ENCODE assay signal across 14 cellular contexts in the genomic region with DNA sequence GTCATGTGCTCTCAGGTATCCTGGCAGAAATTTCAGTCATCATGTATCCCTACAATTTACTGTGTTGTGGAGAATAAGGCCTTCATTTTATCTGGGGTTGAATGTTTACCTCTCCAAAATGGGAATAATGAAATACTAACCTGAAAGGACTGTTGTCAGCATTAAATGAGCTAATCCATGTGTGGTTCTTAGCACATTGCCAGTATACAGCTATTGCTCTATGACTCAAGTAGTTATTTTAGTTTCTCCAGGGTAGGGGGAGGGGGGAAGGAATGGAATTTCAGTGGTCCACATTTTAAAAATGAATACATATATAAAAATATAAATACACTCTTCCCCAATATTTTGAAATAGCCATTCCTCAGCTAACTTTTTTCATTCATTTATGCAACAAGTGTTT. TPM values are rescaled to one million over a fixed set of nuclear protein-coding genes. Genes with fewer than 3 reads are reported as not detected.
DNase-seq lines count a peak whose midpoint lies in the region; ATAC-seq, FAIRE-seq and TF ChIP-seq lines count a peak whose summit lies in the region.
"Had no signal": no experiment of that assay in that cellular context is flagged by ENCODE, and none has a peak within 500 bp of the region (broad histone marks: within the 10 kb centered on the region; RNA-seq: fewer than 3 reads in every experiment).

No MANE protein-coding gene starts in this region.

- H3K36me3 ChIP-seq in body of pancreas (replicated peaks in 1 of 2; ENCODE audit: insufficient read depth in 1 of 2, low read depth in 2 of 2), result no peaks in the 10 kb centered on the region
- H3K36me3 ChIP-seq: gastroesophageal sphincter, SJCRH30 had no signal

- peaks cover 30% of the 10 kb centered on the region for H3K4me1 ChIP-seq in body of pancreas

- ATAC-seq in activated naive CD4-positive, alpha-beta T cell treated with anti-CD3 and anti-CD28 coated beads, Interleukin-2, amount 50 U/mL, for 72 hours, result no peak
- ATAC-seq in central memory CD8-positive, alpha-beta T cell (replicated peaks; ENCODE audit: extremely low read depth, poor library complexity, severe bottlenecking), result no peak
- no peak for ATAC-seq in body of pancreas
- ATAC-seq: gastroesophageal sphincter had no signal

- FAIRE-seq in RCC 7860 (lab: Jason Lieb, UNC), result no peak
- FAIRE-seq: keratinocyte, TTC549 had no signal

- H3K27ac ChIP-seq in body of pancreas, result no peak overlapping the region
- H3K27ac ChIP-seq: gastroesophageal sphincter, SJCRH30 had no signal

- H3K9me3 Mint-ChIP-seq in activated naive CD4-positive, alpha-beta T cell treated with anti-CD3 and anti-CD28 coated beads, Interleukin-2, amount 50 U/mL, for 72 hours, result no peaks in the 10 kb centered on the region
- H3K9me3 Mint-ChIP-seq in central memory CD8-positive, alpha-beta T cell, result no peaks in the 10 kb centered on the region
- H3K9me3 Mint-ChIP-seq: type B pancreatic cell had no signal

- H3K4me3 Mint-ChIP-seq in central memory CD8-positive, alpha-beta T cell, result no peak overlapping the region

- no peaks in the 10 kb centered on the region for H3K27me3 ChIP-seq in body of pancreas
- H3K27me3 ChIP-seq: gastroesophageal sphincter, SJCRH30 had no signal

- peaks cover 64% of the 10 kb centered on the region for H3K4me1 Mint-ChIP-seq in central memory CD8-positive, alpha-beta T cell

- H3K27me3 Mint-ChIP-seq in central memory CD8-positive, alpha-beta T cell, result no peaks in the 10 kb centered on the region

- TF ChIP-seq POLR2A in body of pancreas (IDR thresholded peaks at IDR 0.05), result no peak

- peak overlapping the region; percentile 10 to 62 for H3K27ac Mint-ChIP-seq in activated naive CD4-positive, alpha-beta T cell treated with anti-CD3 and anti-CD28 coated beads, Interleukin-2, amount 50 U/mL, for 72 hours
- peak overlapping the region; percentile 14 for H3K27ac Mint-ChIP-seq in central memory CD8-positive, alpha-beta T cell (ENCODE audit: low read depth)
- H3K27ac Mint-ChIP-seq: progenitor cell of endocrine pancreas, type B pancreatic cell had no signal

- peaks cover 16 to 17% of the 10 kb centered on the region in 2 donors for H3K36me3 Mint-ChIP-seq in activated naive CD4-positive, alpha-beta T cell treated with anti-CD3 and anti-CD28 coated beads, Interleukin-2, amount 50 U/mL, for 72 hours
- peaks cover 12% of the 10 kb centered on the region for H3K36me3 Mint-ChIP-seq in central memory CD8-positive, alpha-beta T cell (ENCODE audit: insufficient read depth)

- no peak overlapping the region for H3K4me3 ChIP-seq in body of pancreas
- H3K4me3 ChIP-seq: gastroesophageal sphincter, SJCRH30 had no signal

- intact Hi-C loops in body of pancreas (cut with DNase I), result no loop called here

- no peaks in the 10 kb centered on the region for H3K9me3 ChIP-seq in body of pancreas
- H3K9me3 ChIP-seq: gastroesophageal sphincter, SJCRH30 had no signal

- DNase-seq in activated naive CD4-positive, alpha-beta T cell treated with anti-CD3 and anti-CD28 coated beads, Interleukin-2, amount 50 U/mL, for 72 hours (ENCODE audit: low spot score in 2 of 2), result no peak
- DNase-seq in activated naive CD4-positive, alpha-beta T cell (lab: John Stamatoyannopoulos, UW), result no peak
- DNase-seq in LHCN-M2 (ENCODE audit: low read depth), result peak; percentile 30
- no peak for DNase-seq in central memory CD8-positive, alpha-beta T cell (ENCODE audit: low spot score in 2 of 2)
- DNase-seq in renal cortical epithelial cell (ENCODE audit: low read depth), result peak; percentile 43
- DNase-seq in NCI-H2196 treated with DMSO at 0.1 percent for 48 hours (lab: John Stamatoyannopoulos, UW; ENCODE audit: unreplicated experiment), result no peak
- DNase-seq in RCC 7860 (ENCODE audit: low spot score), result no peak
- no peak for DNase-seq in body of pancreas
- DNase-seq: SJCRH30 had no signal

- no peak for TF ChIP-seq CTCF in body of pancreas (IDR thresholded peaks at IDR 0.05)

RNA-seq across cellular contexts. Expression of a gene that starts 3.5 kb away (rescaled TPM):
- 10 to 100 TPM; 14.2 to 88.0 TPM for total RNA-seq in activated naive CD4-positive, alpha-beta T cell treated with anti-CD3 and anti-CD28 coated beads, Interleukin-2, amount 50 U/mL, for 72 hours
- total RNA-seq in LHCN-M2 (2014; rRNA removed) (400 and 504 TPM in 2 replicates), renal cortical epithelial cell (405 and 963 TPM in 2 replicates), body of pancreas (100 to 1,000 TPM in 1 of 2 donors, 10 to 100 TPM in 1; 75.2 to 111 TPM)
- polyA plus RNA-seq in LHCN-M2 (2012), result 114 TPM

Comparison
In these comparisons a context has a peak if more than half of its experiments do, and no peak if none do; other contexts are left out.
1. DNase-seq: peak in LHCN-M2 (single experiment) and renal cortical epithelial cell (single experiment); none in activated naive CD4-positive, alpha-beta T cell treated with anti-CD3 and anti-CD28 coated beads, Interleukin-2, amount 50 U/mL, for 72 hours (0 of 2), activated naive CD4-positive, alpha-beta T cell (0 of 4), central memory CD8-positive, alpha-beta T cell (0 of 2), NCI-H2196 treated with DMSO at 0.1 percent for 48 hours (single experiment), RCC 7860 (single experiment) and body of pancreas (0 of 4).